Comparison of ENCODE assay signal across 13 cellular contexts in the genomic region with DNA sequence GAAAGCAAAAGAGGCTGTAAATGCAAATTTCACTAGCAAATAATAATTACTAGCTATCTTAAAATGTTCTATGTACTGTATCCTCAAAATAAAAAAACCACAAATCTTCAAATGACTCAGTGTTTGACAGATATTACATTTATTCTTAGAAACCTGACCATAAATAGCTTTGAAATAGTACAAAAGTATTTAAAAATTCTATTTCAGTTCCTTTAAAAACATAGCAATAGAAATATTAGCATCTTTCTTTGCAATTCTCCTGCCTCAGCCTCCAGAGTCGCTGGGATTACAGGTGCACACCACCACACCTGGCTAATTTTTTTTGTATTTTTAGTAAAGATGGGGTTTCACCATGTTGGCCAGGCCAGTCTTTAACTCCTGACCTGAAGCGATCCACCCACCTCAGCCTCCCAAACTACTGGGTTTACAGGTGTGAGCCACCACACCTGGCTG. TPM values are rescaled to one million over a fixed set of nuclear protein-coding genes. Genes with fewer than 3 reads are reported as not detected.
DNase-seq lines count a peak whose midpoint lies in the region; ATAC-seq and TF ChIP-seq lines count a peak whose summit lies in the region.
"Had no signal": no experiment of that assay in that cellular context is flagged by ENCODE, and none has a peak within 500 bp of the region (broad histone marks: within the 10 kb centered on the region; RNA-seq: fewer than 3 reads in every experiment).

No MANE protein-coding gene starts in this region.

- H3K4me1 ChIP-seq in BE2C = no peaks in the 10 kb centered on the region

- no peak for TF ChIP-seq CTCF in BE2C (IDR thresholded peaks at IDR 0.05; ENCODE audit: low read depth, low read length)
- TF ChIP-seq CTCF in Calu3 (IDR thresholded peaks at IDR 0.05; ENCODE audit: unreplicated experiment) = no peak

- H3K4me1 Mint-ChIP-seq in Calu3 (ENCODE audit: low read depth, unreplicated experiment) = no peaks in the 10 kb centered on the region

- ATAC-seq in GM19328 (IDR thresholded peaks at IDR 0.05; ENCODE audit: unreplicated experiment) = peak; percentile 82
- peak; percentile 68 for ATAC-seq in HG02623 (IDR thresholded peaks at IDR 0.05; ENCODE audit: unreplicated experiment)
- peak; percentile 83 for ATAC-seq in HG03439 (IDR thresholded peaks at IDR 0.05; ENCODE audit: unreplicated experiment)
- ATAC-seq: esophagus mucosa had no signal

- H3K4me3 ChIP-seq in BE2C (ENCODE audit: low read depth, low read length) = no peak overlapping the region
- H3K4me3 ChIP-seq: cardiac muscle cell had no signal

- no peak overlapping the region for H3K27ac Mint-ChIP-seq in Calu3 (ENCODE audit: unreplicated experiment)

- H3K27me3 Mint-ChIP-seq in Calu3 (ENCODE audit: unreplicated experiment) = no peaks in the 10 kb centered on the region

- H3K4me3 Mint-ChIP-seq in Calu3 (ENCODE audit: low read depth, unreplicated experiment) = no peak overlapping the region

- no peaks in the 10 kb centered on the region for H3K9me3 ChIP-seq in BE2C

- no TSS peak for BruUV-seq in Calu3 (replicated peaks; lab: Mats Ljungman, UMichigan)

- peaks cover 3% of the 10 kb centered on the region for H3K36me3 ChIP-seq in BE2C

- peak; percentile 35 for DNase-seq in EH (ENCODE audit: low read depth)
- DNase-seq in BE2C = no peak
- no peak for DNase-seq in Calu3
- no peak for DNase-seq in DMS79 (lab: John Stamatoyannopoulos, UW)
- no peak for DNase-seq in SHP77 treated with DMSO at 0.1 percent for 48 hours (lab: John Stamatoyannopoulos, UW)
- DNase-seq: mesendoderm, NCI-H1092 treated with DMSO at 0.1 percent for 48 hours, posterior cingulate gyrus had no signal

- peaks cover 53% of the 10 kb centered on the region for H3K36me3 Mint-ChIP-seq in Calu3 (ENCODE audit: insufficient read depth, unreplicated experiment)

- H3K9me3 Mint-ChIP-seq in Calu3 (ENCODE audit: low read depth, unreplicated experiment) = no peaks in the 10 kb centered on the region

- H3K27me3 ChIP-seq in BE2C = no peaks in the 10 kb centered on the region
- H3K27me3 ChIP-seq: cardiac muscle cell had no signal

- intact Hi-C loops in Calu3 (cut with micrococcal nuclease; ENCODE audit: unreplicated experiment) = no loop called here

- CTCF ChIA-PET in Calu3 (lab: Charles Lee) = no interaction called here

RNA-seq across cellular contexts. Expression of a gene that starts 50.6 kb away (rescaled TPM):
- polyA plus RNA-seq in BE2C (2012; ENCODE audit: insufficient read depth, insufficient read length, low read depth) = 9.3 TPM
- 67.9 and 88.1 TPM in 2 replicates for total RNA-seq in Calu3 (2022)
